Comparison of ENCODE assay signal across 16 cellular contexts in the genomic region with DNA sequence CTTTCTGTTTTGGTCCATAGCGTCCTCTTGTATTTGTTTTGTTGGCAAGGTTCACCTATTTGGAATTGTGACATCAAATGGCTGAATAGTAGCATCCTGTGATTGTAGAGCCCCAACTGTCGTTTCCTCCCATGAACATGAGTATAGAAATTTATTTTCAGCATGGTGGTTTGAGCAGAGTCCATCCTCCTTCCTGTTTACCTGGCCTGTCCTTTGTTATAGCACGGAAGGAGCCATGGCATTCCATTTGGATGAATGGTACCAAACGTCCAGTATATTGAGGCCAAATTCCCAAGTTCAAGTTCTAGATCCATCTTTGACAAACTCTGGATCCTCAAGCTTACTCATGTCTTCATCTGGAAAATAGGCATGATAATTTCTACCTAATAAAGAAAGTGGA. TPM values are rescaled to one million over a fixed set of nuclear protein-coding genes. Genes with fewer than 3 reads are reported as not detected.
DNase-seq lines count a peak whose midpoint lies in the region; ATAC-seq and TF ChIP-seq lines count a peak whose summit lies in the region.
"Had no signal": no experiment of that assay in that cellular context is flagged by ENCODE, and none has a peak within 500 bp of the region (broad histone marks: within the 10 kb centered on the region; RNA-seq: fewer than 3 reads in every experiment).

No MANE protein-coding gene starts in this region.

- H3K36me3 ChIP-seq in naive thymus-derived CD4-positive, alpha-beta T cell (ENCODE audit: control insufficient read depth in 2 of 3, insufficient read depth in 3 of 3, low read length in 3 of 3) = no peaks in the 10 kb centered on the region
- H3K36me3 ChIP-seq: HAP-1 had no signal

- no peak overlapping the region for H3K4me3 Mint-ChIP-seq in endothelial cell (ENCODE audit: unreplicated experiment)
- H3K4me3 Mint-ChIP-seq in naive thymus-derived CD4-positive, alpha-beta T cell = peak overlapping the region in 2 of 10 donors; percentile 7 to 23
- H3K4me3 Mint-ChIP-seq: B cell had no signal

- no peak for ATAC-seq in naive thymus-derived CD4-positive, alpha-beta T cell
- ATAC-seq in GM21390 (IDR thresholded peaks at IDR 0.05; ENCODE audit: unreplicated experiment) = no peak
- ATAC-seq in HG02623 (IDR thresholded peaks at IDR 0.05; ENCODE audit: unreplicated experiment) = no peak

- H3K9me3 Mint-ChIP-seq in endothelial cell (ENCODE audit: unreplicated experiment) = no peaks in the 10 kb centered on the region
- H3K9me3 Mint-ChIP-seq in naive thymus-derived CD4-positive, alpha-beta T cell = no peaks in the 10 kb centered on the region
- H3K9me3 Mint-ChIP-seq: CD8-positive, alpha-beta memory T cell had no signal

- H3K27me3 ChIP-seq in naive thymus-derived CD4-positive, alpha-beta T cell (ENCODE audit: control insufficient read depth in 2 of 2, insufficient read depth in 2 of 2, low read length in 2 of 2) = no peaks in the 10 kb centered on the region

- no peaks in the 10 kb centered on the region for H3K36me3 Mint-ChIP-seq in endothelial cell (ENCODE audit: low read depth, unreplicated experiment)
- peaks cover 0 to 8% (median 0%) of the 10 kb centered on the region in 5 donors for H3K36me3 Mint-ChIP-seq in naive thymus-derived CD4-positive, alpha-beta T cell

- no peak overlapping the region for H3K4me3 ChIP-seq in naive thymus-derived CD4-positive, alpha-beta T cell (ENCODE audit: low read length)
- H3K4me3 ChIP-seq: HAP-1, SK-N-MC had no signal

- peaks cover 12% of the 10 kb centered on the region for H3K4me1 Mint-ChIP-seq in endothelial cell (ENCODE audit: unreplicated experiment)
- H3K4me1 Mint-ChIP-seq in naive thymus-derived CD4-positive, alpha-beta T cell = peaks cover 14 to 91% (median 82%) of the 10 kb centered on the region in 7 donors

- no peaks in the 10 kb centered on the region for H3K9me3 ChIP-seq in naive thymus-derived CD4-positive, alpha-beta T cell (ENCODE audit: control insufficient read depth in 2 of 3, low read length in 3 of 3)
- H3K9me3 ChIP-seq: HAP-1 had no signal

- H3K27me3 Mint-ChIP-seq in endothelial cell (ENCODE audit: unreplicated experiment) = peaks cover 2% of the 10 kb centered on the region
- H3K27me3 Mint-ChIP-seq in naive thymus-derived CD4-positive, alpha-beta T cell = no peaks in the 10 kb centered on the region
- H3K27me3 Mint-ChIP-seq: B cell; CD8-positive, alpha-beta memory T cell had no signal

- POLR2A ChIA-PET in naive thymus-derived CD4-positive, alpha-beta T cell (lab: Charles Lee) = interaction anchor here (0.6 to 3.7 kb wide), 4 partner anchors 10 to 31 kb away, joined by 3 to 20 read pairs (median 4); a partner anchor contains a TSS

- no peak for TF ChIP-seq CTCF in endothelial cell (IDR thresholded peaks at IDR 0.05; ENCODE audit: unreplicated experiment)

- no peak overlapping the region for H3K27ac ChIP-seq in naive thymus-derived CD4-positive, alpha-beta T cell (ENCODE audit: low read depth, low read length)
- H3K27ac ChIP-seq: RWPE1, SK-N-MC had no signal

- CTCF ChIA-PET in naive thymus-derived CD4-positive, alpha-beta T cell (lab: Charles Lee) = no interaction called here

- intact Hi-C loops in naive thymus-derived CD4-positive, alpha-beta T cell (cut with micrococcal nuclease) = no loop called here

- H3K27ac Mint-ChIP-seq in endothelial cell (ENCODE audit: unreplicated experiment) = peak overlapping the region; percentile 82
- peak overlapping the region in 6 of 9 donors; percentile 9 to 86 (median 63) for H3K27ac Mint-ChIP-seq in naive thymus-derived CD4-positive, alpha-beta T cell
- H3K27ac Mint-ChIP-seq: B cell had no signal

- DNase-seq in ELR (ENCODE audit: low read depth) = peak; percentile 60
- peak; percentile 59 for DNase-seq in M059J (ENCODE audit: low read depth)
- no peak for DNase-seq in endothelial cell (ENCODE audit: low spot score)
- DNase-seq in naive thymus-derived CD4-positive, alpha-beta T cell = no peak
- DNase-seq in NK-92 treated with Interleukin-12 subunit alpha and Interleukin-12 subunit beta, amount 100 ng/mL, for 24 hours (lab: John Stamatoyannopoulos, UW) = no peak
- DNase-seq: CD8-positive, alpha-beta memory T cell; NCI-H146; NCI-H2227 treated with DMSO at 0.1 percent for 48 hours; NCI-H526; OCI-M1 had no signal

- peaks cover 10 to 37% of the 10 kb centered on the region in 2 donors for H3K4me1 ChIP-seq in naive thymus-derived CD4-positive, alpha-beta T cell (ENCODE audit: control insufficient read depth in 2 of 2, insufficient read depth in 2 of 2, low read length in 2 of 2)
- H3K4me1 ChIP-seq: HAP-1 had no signal

RNA-seq across cellular contexts. Expression of a gene that starts 16.8 kb away (rescaled TPM):
- total RNA-seq in M059J (2014; rRNA removed; shearing (Covaris generic)) = 1.8 and 2.3 TPM in 2 replicates
- 2.5 TPM for total RNA-seq in endothelial cell (ENCODE audit: unreplicated experiment)
- total RNA-seq in naive thymus-derived CD4-positive, alpha-beta T cell = 10 to 100 TPM; 11.2 to 55.2 (median 38.7) TPM
- polyA plus RNA-seq in naive thymus-derived CD4-positive, alpha-beta T cell = 10 to 100 TPM in 1 of 2 donors, 1 to 10 TPM in 1; 9.8 to 22.1 TPM

Comparison
In these comparisons a context has a peak if more than half of its experiments do, and no peak if none do; other contexts are left out.
1. DNase-seq: peak in ELR (single experiment) and M059J (single experiment); none in endothelial cell (single experiment), naive thymus-derived CD4-positive, alpha-beta T cell (0 of 9) and NK-92 treated with Interleukin-12 subunit alpha and Interleukin-12 subunit beta, amount 100 ng/mL, for 24 hours (single experiment).